28 cellular contexts compared by ENCODE assay signal in the genomic region with DNA sequence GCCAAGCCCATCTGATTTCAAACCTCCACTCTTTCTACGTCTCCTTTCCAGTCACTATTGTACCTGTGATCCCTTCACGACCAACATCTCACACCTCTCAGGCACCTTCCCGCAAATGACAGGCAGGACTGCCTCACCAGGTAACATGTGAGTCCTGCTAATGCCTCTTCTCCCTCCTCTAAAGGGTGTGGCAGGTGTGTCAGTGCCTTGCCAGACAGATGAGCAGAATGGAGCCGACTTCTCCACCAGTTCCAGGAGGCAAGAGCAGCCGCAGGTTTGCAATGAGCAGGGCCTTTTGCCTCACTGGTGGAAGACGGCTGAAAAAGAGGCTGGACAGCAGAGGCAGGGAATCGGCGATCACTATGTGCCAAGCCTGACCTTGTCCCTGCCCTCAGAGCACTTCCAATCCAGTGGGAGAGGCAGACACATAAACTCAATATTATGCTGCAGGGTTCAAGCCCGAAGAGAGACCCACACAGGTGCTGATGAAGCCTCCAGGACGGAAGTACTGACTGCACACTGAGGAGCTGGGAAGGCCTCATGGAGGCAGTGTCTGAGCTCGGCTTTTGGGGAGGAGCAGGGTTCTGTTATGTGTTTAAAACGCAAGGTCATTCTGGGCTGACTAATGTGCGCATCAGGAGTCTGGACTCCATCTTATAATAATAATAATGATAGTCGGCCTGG. TPM values are rescaled to one million over a fixed set of nuclear protein-coding genes. Genes with fewer than 3 reads are reported as not detected.
"Had no signal": no experiment of that assay in that cellular context is flagged by ENCODE, and none has a peak within 500 bp of the region (broad histone marks: within the 10 kb centered on the region; RNA-seq: fewer than 3 reads in every experiment).

No MANE protein-coding gene starts in this region.

- H3K4me3 Mint-ChIP-seq: activated CD8-positive, alpha-beta T cell treated with anti-CD3 and anti-CD28 coated beads, Interleukin-2, amount 10 ng/mL, durations not matched to agents 7 days and 5 days; activated naive CD8-positive, alpha-beta T cell treated with anti-CD3 and anti-CD28 coated beads, Interleukin-2, amount 10 ng/mL, durations not matched to agents 7 days and 5 days; activated T-cell treated with anti-CD3 and anti-CD28 coated beads, Interleukin-2, amount 50 U/mL, for 4 hours; T-helper 17 cell; WTC11 had no signal

- ATAC-seq: activated CD8-positive, alpha-beta T cell treated with anti-CD3 and anti-CD28 coated beads, Interleukin-2, amount 10 ng/mL, durations not matched to agents 7 days and 5 days; activated T-cell treated with anti-CD3 and anti-CD28 coated beads, Interleukin-2, amount 50 U/mL, for 4 hours; K562; T-helper 17 cell; WTC11 had no signal

- H3K9me3 ChIP-seq: adrenal gland, Peyer's patch had no signal

- H3K27ac ChIP-seq: adrenal gland, Peyer's patch, RWPE1 had no signal

- H3K9me3 Mint-ChIP-seq: activated naive CD8-positive, alpha-beta T cell treated with anti-CD3 and anti-CD28 coated beads, Interleukin-2, amount 10 ng/mL, durations not matched to agents 7 days and 5 days; activated T-cell treated with anti-CD3 and anti-CD28 coated beads, Interleukin-2, amount 50 U/mL, for 4 hours; WTC11 had no signal

- H3K27me3 Mint-ChIP-seq: activated naive CD8-positive, alpha-beta T cell treated with anti-CD3 and anti-CD28 coated beads, Interleukin-2, amount 10 ng/mL, durations not matched to agents 7 days and 5 days had no signal

- H3K4me1 ChIP-seq: Peyer's patch had no signal

- FAIRE-seq: K562 had no signal

- H3K4me3 ChIP-seq: adrenal gland, K562, Peyer's patch had no signal

- H3K27me3 ChIP-seq: Peyer's patch had no signal

- H3K4me1 Mint-ChIP-seq: T-helper 17 cell had no signal

- H3K36me3 ChIP-seq: adrenal gland, Peyer's patch had no signal

- H3K27ac Mint-ChIP-seq: activated CD8-positive, alpha-beta T cell treated with anti-CD3 and anti-CD28 coated beads, Interleukin-2, amount 10 ng/mL, durations not matched to agents 7 days and 5 days; activated naive CD8-positive, alpha-beta T cell treated with anti-CD3 and anti-CD28 coated beads, Interleukin-2, amount 10 ng/mL, durations not matched to agents 7 days and 5 days; T-helper 17 cell; WTC11 had no signal

- DNase-seq: activated CD4-positive, alpha-beta T cell treated with anti-CD3 and anti-CD28 coated beads for 48 hours; activated CD4-positive, alpha-beta T cell treated with anti-CD3 and anti-CD28 coated beads, Interleukin-2, amount 50 U/mL, for 4 hours; activated CD4-positive, CD25-positive, alpha-beta regulatory T cell treated with anti-CD3 and anti-CD28 coated beads, Interleukin-2, amount 50 U/mL, for 72 hours; activated CD8-positive, alpha-beta T cell treated with anti-CD3 and anti-CD28 coated beads, Interleukin-2, amount 10 ng/mL, durations not matched to agents 7 days and 5 days; activated naive CD4-positive, alpha-beta T cell treated with anti-CD3 and anti-CD28 coated beads, Interleukin-2, amount 50 U/mL, for 16 hours; activated naive CD8-positive, alpha-beta T cell treated with anti-CD3 and anti-CD28 coated beads, Interleukin-2, amount 10 ng/mL, durations not matched to agents 7 days and 5 days; activated T-cell treated with anti-CD3 and anti-CD28 coated beads, Interleukin-2, amount 50 U/mL, for 4 hours; anterior cingulate cortex; caudate nucleus; Karpas-422; MM.1S; NCI-H1105; NCI-H1436; NCI-H1694 treated with DMSO at 0.1 percent for 48 hours; NCI-H2081 treated with DMSO at 0.1 percent for 48 hours; NCI-H2171 treated with DMSO at 0.1 percent for 48 hours; NCI-H226; NCI-H526; NCI-H82; SHP77; T-helper 17 cell; T-helper 9 cell had no signal

- H3K36me3 Mint-ChIP-seq: activated naive CD8-positive, alpha-beta T cell treated with anti-CD3 and anti-CD28 coated beads, Interleukin-2, amount 10 ng/mL, durations not matched to agents 7 days and 5 days; WTC11 had no signal

RNA-seq across cellular contexts. Expression of a gene that starts 57.9 kb away (rescaled TPM):
- total RNA-seq: K562, NCI-H460 had no signal
